8 cellular contexts compared by ENCODE assay signal in genomic region chrX:38560776-38561125, GRCh38. TPM values are rescaled to one million over a fixed set of nuclear protein-coding genes. Genes with fewer than 3 reads are reported as not detected.
A peak's percentile ranks its signal among the peaks of the same experiment; 100 is the strongest.
DNase-seq lines count a peak whose midpoint lies in the region; ATAC-seq, FAIRE-seq and TF ChIP-seq lines count a peak whose summit lies in the region.

No MANE protein-coding gene starts in this region.

- H2AFZ ChIP-seq in keratinocyte (ENCODE audit: control insufficient read depth, low read length): peak overlapping the region; percentile 35

- no peaks in the 10 kb centered on the region for H3K36me3 ChIP-seq in keratinocyte (ENCODE audit: control insufficient read depth in 2 of 2, extremely low read depth in 1 of 2, insufficient read depth in 2 of 2, low read length in 2 of 2)
- H3K36me3 ChIP-seq in thoracic aorta: no peaks in the 10 kb centered on the region
- H3K36me3 ChIP-seq in body of pancreas (replicated peaks in 1 of 2; ENCODE audit: insufficient read depth in 1 of 2, low read depth in 2 of 2): no peaks in the 10 kb centered on the region

- no peaks in the 10 kb centered on the region for H3K9me3 ChIP-seq in keratinocyte (ENCODE audit: control insufficient read depth, low read depth, low read length)
- no peaks in the 10 kb centered on the region for H3K9me3 ChIP-seq in thoracic aorta
- H3K9me3 ChIP-seq in body of pancreas: no peaks in the 10 kb centered on the region

- H3K27ac ChIP-seq in keratinocyte (ENCODE audit: control insufficient read depth, insufficient read depth, low read length): peak overlapping the region; percentile 13
- no peak overlapping the region for H3K27ac ChIP-seq in thoracic aorta
- peak overlapping the region in 1 of 4 donors; percentile 44 for H3K27ac ChIP-seq in body of pancreas

- peaks cover 23% of the 10 kb centered on the region for H3K27me3 Mint-ChIP-seq in activated CD8-positive, alpha-beta memory T cell treated with anti-CD3 and anti-CD28 coated beads, Interleukin-2, amount 10 ng/mL, durations not matched to agents 7 days and 5 days
- no peaks in the 10 kb centered on the region for H3K27me3 Mint-ChIP-seq in activated T-helper 17 cell treated with anti-CD3 and anti-CD28 coated beads, Interleukin-2, amount 50 U/mL, for 72 hours

- no peak for TF ChIP-seq POLR2A in body of pancreas (IDR thresholded peaks at IDR 0.05)

- H3K4me3 ChIP-seq in keratinocyte (ENCODE audit: control insufficient read depth in 2 of 3, extremely low read depth in 1 of 3, insufficient read depth in 2 of 3, low read depth in 1 of 3, low read length in 3 of 3) (peak overlapping the region; percentile 33 to 57 (median 38)), thoracic aorta (peak overlapping the region; percentile 74), body of pancreas (no peak overlapping the region)

- H3K9me1 ChIP-seq in keratinocyte (ENCODE audit: control insufficient read depth, extremely low read depth, insufficient read depth, low read length): no peaks in the 10 kb centered on the region

- H3K4me3 Mint-ChIP-seq in activated CD8-positive, alpha-beta memory T cell treated with anti-CD3 and anti-CD28 coated beads, Interleukin-2, amount 10 ng/mL, durations not matched to agents 7 days and 5 days: peak overlapping the region; percentile 65
- H3K4me3 Mint-ChIP-seq in activated T-helper 17 cell treated with anti-CD3 and anti-CD28 coated beads, Interleukin-2, amount 50 U/mL, for 72 hours: peak overlapping the region; percentile 79

- H3K79me2 ChIP-seq in keratinocyte (ENCODE audit: control insufficient read depth, insufficient read depth, low read length): no peaks in the 10 kb centered on the region

- intact Hi-C loops in body of pancreas (cut with DNase I): no loop called here

- H4K20me1 ChIP-seq in keratinocyte (ENCODE audit: control insufficient read depth, extremely low read depth, insufficient read depth, low read length): no peaks in the 10 kb centered on the region

- peak overlapping the region; percentile 45 for H3K9ac ChIP-seq in keratinocyte (ENCODE audit: control insufficient read depth, extremely low read depth, insufficient read depth, low read length)

- no peak for ATAC-seq in activated CD8-positive, alpha-beta memory T cell treated with anti-CD3 and anti-CD28 coated beads, Interleukin-2, amount 10 ng/mL, durations not matched to agents 7 days and 5 days
- ATAC-seq in activated T-helper 17 cell treated with anti-CD3 and anti-CD28 coated beads, Interleukin-2, amount 50 U/mL, for 72 hours (replicated peaks): no peak
- ATAC-seq in thoracic aorta (ENCODE audit: insufficient number of reproducible peaks, low FRiP score, low read depth) (no peak), body of pancreas (no peak)
- no peak for ATAC-seq in activated CD4-positive, CD25-positive, alpha-beta regulatory T cell treated with anti-CD3 and anti-CD28 coated beads, Interleukin-2, amount 50 U/mL, for 24 hours

- TF ChIP-seq CTCF in keratinocyte (optimal IDR thresholded peaks at IDR 0.05 in 1 of 3, IDR thresholded peaks at IDR 0.05 in 1 of 3, conservative IDR thresholded peaks at IDR 0.05 in 1 of 3; ENCODE audit: extremely low read depth in 1 of 3, insufficient read depth in 2 of 3, low read length in 3 of 3) (no peak), thoracic aorta (IDR thresholded peaks at IDR 0.05) (no peak), body of pancreas (IDR thresholded peaks at IDR 0.05) (no peak)

- H3K36me3 Mint-ChIP-seq in activated CD8-positive, alpha-beta memory T cell treated with anti-CD3 and anti-CD28 coated beads, Interleukin-2, amount 10 ng/mL, durations not matched to agents 7 days and 5 days: no peaks in the 10 kb centered on the region
- no peaks in the 10 kb centered on the region for H3K36me3 Mint-ChIP-seq in activated T-helper 17 cell treated with anti-CD3 and anti-CD28 coated beads, Interleukin-2, amount 50 U/mL, for 72 hours (ENCODE audit: low read depth)

- no peak overlapping the region for H3K27ac Mint-ChIP-seq in activated CD8-positive, alpha-beta memory T cell treated with anti-CD3 and anti-CD28 coated beads, Interleukin-2, amount 10 ng/mL, durations not matched to agents 7 days and 5 days
- H3K27ac Mint-ChIP-seq in activated T-helper 17 cell treated with anti-CD3 and anti-CD28 coated beads, Interleukin-2, amount 50 U/mL, for 72 hours: no peak overlapping the region

- H3K4me1 Mint-ChIP-seq in activated CD8-positive, alpha-beta memory T cell treated with anti-CD3 and anti-CD28 coated beads, Interleukin-2, amount 10 ng/mL, durations not matched to agents 7 days and 5 days: peaks cover 2% of the 10 kb centered on the region
- H3K4me1 Mint-ChIP-seq in activated T-helper 17 cell treated with anti-CD3 and anti-CD28 coated beads, Interleukin-2, amount 50 U/mL, for 72 hours: no peaks in the 10 kb centered on the region

- 43 to 50% methylated on average over 6 to 7 of the region's 9 CpGs for WGBS in body of pancreas, 2 donors

- dilution Hi-C loops in keratinocyte (cut with MboI; ENCODE audit: extremely low pct_ligation_motif_present, low sequenced_read_pairs): no loop called here

- peaks cover 8% of the 10 kb centered on the region for H3K4me1 ChIP-seq in keratinocyte (ENCODE audit: control insufficient read depth, extremely low read depth, insufficient read depth, low read length)
- H3K4me1 ChIP-seq in thoracic aorta (ENCODE audit: control insufficient read depth in 1 of 2, low read depth in 2 of 2): peaks cover 0 to 4% of the 10 kb centered on the region in 2 donors
- peaks cover 5% of the 10 kb centered on the region for H3K4me1 ChIP-seq in body of pancreas

- no peak for FAIRE-seq in keratinocyte (lab: Jason Lieb, UNC)

- peak overlapping the region; percentile 70 for H3K4me2 ChIP-seq in keratinocyte (ENCODE audit: control insufficient read depth, extremely low read depth, insufficient read depth, low read depth, low read length)

- CTCF ChIA-PET in activated CD8-positive, alpha-beta memory T cell treated with anti-CD3 and anti-CD28 coated beads, Interleukin-2, amount 10 ng/mL, durations not matched to agents 7 days and 5 days (lab: Charles Lee): no interaction called here

- H3K27me3 ChIP-seq in keratinocyte (ENCODE audit: control insufficient read depth, extremely low read depth, insufficient read depth, low read length): no peaks in the 10 kb centered on the region
- H3K27me3 ChIP-seq in thoracic aorta (replicated peaks; ENCODE audit: insufficient read depth): no peaks in the 10 kb centered on the region
- no peaks in the 10 kb centered on the region for H3K27me3 ChIP-seq in body of pancreas

- no peaks in the 10 kb centered on the region for H3K9me3 Mint-ChIP-seq in activated CD8-positive, alpha-beta memory T cell treated with anti-CD3 and anti-CD28 coated beads, Interleukin-2, amount 10 ng/mL, durations not matched to agents 7 days and 5 days (ENCODE audit: low read depth)
- H3K9me3 Mint-ChIP-seq in activated T-helper 17 cell treated with anti-CD3 and anti-CD28 coated beads, Interleukin-2, amount 50 U/mL, for 72 hours: no peaks in the 10 kb centered on the region

- DNase-seq in activated CD8-positive, alpha-beta memory T cell treated with anti-CD3 and anti-CD28 coated beads, Interleukin-2, amount 10 ng/mL, durations not matched to agents 7 days and 5 days: no peak
- DNase-seq in activated CD8-positive, alpha-beta memory T cell treated with anti-CD3 and anti-CD28 coated beads, Interleukin-2, amount 50 U/mL, for 48 hours: no peak
- no peak for DNase-seq in keratinocyte (ENCODE audit: low read depth, low spot score)
- no peak for DNase-seq in thoracic aorta (ENCODE audit: low spot score)
- no peak for DNase-seq in body of pancreas
- no peak for DNase-seq in iPS-NIHi7 (ENCODE audit: extremely low spot score)

RNA-seq across cellular contexts. Expression of gene TSPAN7, which starts 0.6 kb away (rescaled TPM):
- total RNA-seq in activated CD8-positive, alpha-beta memory T cell treated with anti-CD3 and anti-CD28 coated beads, Interleukin-2, amount 10 ng/mL, durations not matched to agents 7 days and 5 days: not detected
- 1 to 10 TPM in 1 of 2 donors, under 1 TPM in 1; 0.78 to 1.2 TPM for total RNA-seq in activated T-helper 17 cell treated with anti-CD3 and anti-CD28 coated beads, Interleukin-2, amount 50 U/mL, for 72 hours
- polyA plus RNA-seq in keratinocyte: 1.6 to 2.3 TPM (median 1.7 TPM) in 3 replicates
- polyA plus RNA-seq in keratinocyte (2011; ENCODE audit: low read depth): 0.16 TPM
- polyA plus RNA-seq in keratinocyte (2011; cell fraction: cytosol; rRNA removed): 1.3 and 2.3 TPM in 2 replicates
- polyA plus RNA-seq in keratinocyte (2011; cell fraction: nucleus; rRNA removed): 2.0 and 2.3 TPM in 2 replicates
- polyA plus RNA-seq in keratinocyte (2012; ENCODE audit: low replicate concordance): 1.2 TPM in 2 replicates
- 1.4 to 2.6 TPM (median 2.2 TPM) in 3 replicates for polyA minus RNA-seq in keratinocyte
- not detected for polyA minus RNA-seq in keratinocyte (2011; cell fraction: cytosol; rRNA and poly(A)+ RNA removed)
- polyA minus RNA-seq in keratinocyte (2011; cell fraction: nucleus; rRNA and poly(A)+ RNA removed): 0.74 and 0.78 TPM in 2 replicates
- total RNA-seq in thoracic aorta (10 to 100 TPM; 17.7 to 38.4 TPM), body of pancreas (10 to 100 TPM in 1 of 2 donors, 1 to 10 TPM in 1; 8.6 to 18.8 TPM)

Comparison
In these comparisons a context has a peak if more than half of its experiments do, and no peak if none do; other contexts are left out.
1. H3K4me3 ChIP-seq: peak in keratinocyte (3 of 3) and thoracic aorta (single experiment); none in body of pancreas (0 of 2).
2. RNA of gene TSPAN7, which starts 0.6 kb away (total RNA-seq): 17.7 to 38.4 TPM in thoracic aorta and 8.6 to 18.8 TPM in body of pancreas; 0.78 to 1.2 TPM in activated T-helper 17 cell treated with anti-CD3 and anti-CD28 coated beads, Interleukin-2, amount 50 U/mL, for 72 hours and not detected in activated CD8-positive, alpha-beta memory T cell treated with anti-CD3 and anti-CD28 coated beads, Interleukin-2, amount 10 ng/mL, durations not matched to agents 7 days and 5 days; every median in the first group is over 4 times any median in the second.